Comparison of ENCODE assay signal across 8 cellular contexts in genomic region chr1:58782308-58783089, GRCh38. TPM values are rescaled to one million over a fixed set of nuclear protein-coding genes. Genes with fewer than 3 reads are reported as not detected.
DNase-seq lines count a peak whose midpoint lies in the region; ATAC-seq, FAIRE-seq and TF ChIP-seq lines count a peak whose summit lies in the region.

No MANE protein-coding gene starts in this region.

- H3K9ac ChIP-seq in NT2/D1 (ENCODE audit: insufficient read length, low read depth) (peak overlapping the region; percentile 98), fibroblast of lung (ENCODE audit: insufficient read depth, low read length) (peak overlapping the region; percentile 96)

- peaks cover 34% of the 10 kb centered on the region for H3K4me1 Mint-ChIP-seq in activated T-helper 1 cell treated with anti-CD3 and anti-CD28 coated beads, Interleukin-12 subunit alpha, Interleukin-12 subunit beta, Interleukin-2, Interleukin-4 antibody, amounts not matched to agents 30 ng/mL and 10 ng/mL and 1 ng/mL, durations not matched to agents 14 hours and 24 hours and 36 hours (ENCODE audit: low read depth)
- peaks cover 54 to 55% of the 10 kb centered on the region in 2 donors for H3K4me1 Mint-ChIP-seq in natural killer cell

- peak overlapping the region; percentile 90 for H3K27ac ChIP-seq in fibroblast of lung (ENCODE audit: insufficient read depth, low read length)

- H3K4me1 ChIP-seq in NT2/D1 (ENCODE audit: insufficient read depth, insufficient read length) (peaks cover 12% of the 10 kb centered on the region), fibroblast of lung (ENCODE audit: control insufficient read depth, extremely low read depth, insufficient read depth, low read length) (peaks cover 11% of the 10 kb centered on the region)

- TF ChIP-seq CTCF in fibroblast of lung (conservative IDR thresholded peaks at IDR 0.05 in 1 of 2, IDR thresholded peaks at IDR 0.05 in 1 of 2; ENCODE audit: low read depth in 1 of 2, low read length in 2 of 2) (no peak), natural killer cell (IDR thresholded peaks at IDR 0.05) (peak; percentile 1)

- peaks cover 34% of the 10 kb centered on the region for H3K79me2 ChIP-seq in fibroblast of lung (ENCODE audit: control insufficient read depth, insufficient read depth, low read length)

- ATAC-seq in natural killer cell = no peak
- peak; percentile 7 for ATAC-seq in stimulated activated naive CD8-positive, alpha-beta T cell treated with anti-CD3 and anti-CD28 coated beads, Interleukin-15, Interleukin-2, amounts not matched to agents 100 U/mL and 50 U/mL, for 24 hours

- no peaks in the 10 kb centered on the region for H4K20me1 ChIP-seq in fibroblast of lung (ENCODE audit: control insufficient read depth, extremely low read depth, insufficient read depth, low read length)

- H3K27me3 ChIP-seq in NT2/D1 (ENCODE audit: insufficient read depth, insufficient read length) (peaks cover 2% of the 10 kb centered on the region), fibroblast of lung (ENCODE audit: control insufficient read depth, insufficient read depth, low read length) (no peaks in the 10 kb centered on the region)

- no peaks in the 10 kb centered on the region for H3K9me3 Mint-ChIP-seq in activated T-helper 1 cell treated with anti-CD3 and anti-CD28 coated beads, Interleukin-12 subunit alpha, Interleukin-12 subunit beta, Interleukin-2, Interleukin-4 antibody, amounts not matched to agents 30 ng/mL and 10 ng/mL and 1 ng/mL, durations not matched to agents 14 hours and 24 hours and 36 hours
- peaks cover 0 to 3% of the 10 kb centered on the region in 2 donors for H3K9me3 Mint-ChIP-seq in natural killer cell

- H3K4me2 ChIP-seq in fibroblast of lung (ENCODE audit: extremely low read depth, insufficient read depth, low read length) = peak overlapping the region; percentile 75

- TF ChIP-seq POLR2A in H54 (IDR thresholded peaks at IDR 0.05; ENCODE audit: low read depth, low read length) = 0 out of 2 replicates have a peak, but pooled peaks have one; percentile 3

- peak overlapping the region; percentile 94 for H3K4me3 ChIP-seq in NT2/D1 (ENCODE audit: insufficient read length, low read depth)
- peak overlapping the region; percentile 82 to 96 (median 94) for H3K4me3 ChIP-seq in fibroblast of lung (replicated peaks in 1 of 4; ENCODE audit: control extremely low read depth in 1 of 4, insufficient read depth in 1 of 4, low read depth in 3 of 4, low read length in 4 of 4)

- FAIRE-seq in H54 (lab: Jason Lieb, UNC) = no peak

- intact Hi-C loops in activated T-helper 1 cell treated with anti-CD3 and anti-CD28 coated beads, Interleukin-12 subunit alpha, Interleukin-12 subunit beta, Interleukin-2, Interleukin-4 antibody, amounts not matched to agents 30 ng/mL and 10 ng/mL and 1 ng/mL, durations not matched to agents 14 hours and 24 hours and 36 hours (cut with micrococcal nuclease) = loop anchor here (1.0 to 5.0 kb wide), 2 partner anchors 105 to 186 kb away; no protein-coding TSS in a partner anchor
- intact Hi-C loops in natural killer cell (cut with micrococcal nuclease) = loop anchor here (10.0 kb wide), 2 partner anchors 102 to 262 kb away; no protein-coding TSS in a partner anchor

- peaks cover 24% of the 10 kb centered on the region for H3K36me3 ChIP-seq in NT2/D1 (ENCODE audit: insufficient read depth, insufficient read length, low read length)
- H3K36me3 ChIP-seq in fibroblast of lung (ENCODE audit: control insufficient read depth, insufficient read depth, low read length) = peaks cover 10% of the 10 kb centered on the region

- H3K27me3 Mint-ChIP-seq in activated T-helper 1 cell treated with anti-CD3 and anti-CD28 coated beads, Interleukin-12 subunit alpha, Interleukin-12 subunit beta, Interleukin-2, Interleukin-4 antibody, amounts not matched to agents 30 ng/mL and 10 ng/mL and 1 ng/mL, durations not matched to agents 14 hours and 24 hours and 36 hours (ENCODE audit: insufficient read depth) = peaks cover 4% of the 10 kb centered on the region
- peaks cover 0 to 12% of the 10 kb centered on the region in 2 donors for H3K27me3 Mint-ChIP-seq in natural killer cell (ENCODE audit: low read depth in 2 of 2)

- no peak overlapping the region for H2AFZ ChIP-seq in fibroblast of lung (ENCODE audit: low read length)

- peaks cover 12% of the 10 kb centered on the region; the same call in 1 of the 2 replicates for H3K9me3 ChIP-seq in NT2/D1 (ENCODE audit: insufficient read depth, low read length)
- no peaks in the 10 kb centered on the region for H3K9me3 ChIP-seq in fibroblast of lung (ENCODE audit: control insufficient read depth, insufficient read depth, low read depth, low read length)

- H3K4me3 Mint-ChIP-seq in activated T-helper 1 cell treated with anti-CD3 and anti-CD28 coated beads, Interleukin-12 subunit alpha, Interleukin-12 subunit beta, Interleukin-2, Interleukin-4 antibody, amounts not matched to agents 30 ng/mL and 10 ng/mL and 1 ng/mL, durations not matched to agents 14 hours and 24 hours and 36 hours = peak overlapping the region; percentile 96
- H3K4me3 Mint-ChIP-seq in natural killer cell = peak overlapping the region; percentile 92

- peaks cover 41% of the 10 kb centered on the region for H3K36me3 Mint-ChIP-seq in activated T-helper 1 cell treated with anti-CD3 and anti-CD28 coated beads, Interleukin-12 subunit alpha, Interleukin-12 subunit beta, Interleukin-2, Interleukin-4 antibody, amounts not matched to agents 30 ng/mL and 10 ng/mL and 1 ng/mL, durations not matched to agents 14 hours and 24 hours and 36 hours (ENCODE audit: low read depth)
- no peaks in the 10 kb centered on the region for H3K36me3 Mint-ChIP-seq in natural killer cell

- peak; percentile 42 for DNase-seq in CMK (ENCODE audit: low read depth)
- DNase-seq in H54 (ENCODE audit: insufficient read length, low spot score) = no peak
- DNase-seq in NT2/D1 (ENCODE audit: low read depth, low spot score) = no peak
- peak; percentile 51 for DNase-seq in activated T-helper 1 cell treated with anti-CD3 and anti-CD28 coated beads, Interleukin-12 subunit alpha, Interleukin-12 subunit beta, Interleukin-2, Interleukin-4 antibody, amounts not matched to agents 30 ng/mL and 10 ng/mL and 1 ng/mL, durations not matched to agents 14 hours and 24 hours and 36 hours (ENCODE audit: low spot score)
- DNase-seq in fibroblast of lung (ENCODE audit: low read depth in 2 of 2) = peak; percentile 36 to 42
- DNase-seq in natural killer cell = peak; percentile 60
- DNase-seq in stimulated activated naive CD8-positive, alpha-beta T cell treated with anti-CD3 and anti-CD28 coated beads, Interleukin-15, Interleukin-2, amounts not matched to agents 100 U/mL and 50 U/mL, for 24 hours = peak; percentile 72
- no peak for DNase-seq in GM19240 (ENCODE audit: insufficient read length, low spot score)

- peak overlapping the region; percentile 96 for H3K27ac Mint-ChIP-seq in activated T-helper 1 cell treated with anti-CD3 and anti-CD28 coated beads, Interleukin-12 subunit alpha, Interleukin-12 subunit beta, Interleukin-2, Interleukin-4 antibody, amounts not matched to agents 30 ng/mL and 10 ng/mL and 1 ng/mL, durations not matched to agents 14 hours and 24 hours and 36 hours
- peak overlapping the region; percentile 96 to 99 for H3K27ac Mint-ChIP-seq in natural killer cell

RNA-seq across cellular contexts. Expression of gene JUN, which starts 1.3 kb away (rescaled TPM):
- 68.5 and 71.6 TPM in 2 replicates for total RNA-seq in activated T-helper 1 cell treated with anti-CD3 and anti-CD28 coated beads, Interleukin-12 subunit alpha, Interleukin-12 subunit beta, Interleukin-2, Interleukin-4 antibody, amounts not matched to agents 30 ng/mL and 10 ng/mL and 1 ng/mL, durations not matched to agents 14 hours and 24 hours and 36 hours
- 112 and 145 TPM in 2 replicates for total RNA-seq in fibroblast of lung
- polyA plus RNA-seq in fibroblast of lung = 22.6 and 73.7 TPM in 2 replicates
- polyA plus RNA-seq in fibroblast of lung (2012) = 39.2 and 112 TPM in 2 replicates
- polyA minus RNA-seq in fibroblast of lung (ENCODE audit: low replicate concordance) = 34.1 and 57.9 TPM in 2 replicates
- total RNA-seq in natural killer cell = 1,000 to 10,000 TPM; 1,209 to 1,942 (median 1,808) TPM

Comparison
In these comparisons a context has a peak if more than half of its experiments do, and no peak if none do; other contexts are left out.
1. DNase-seq: peak in CMK (single experiment), activated T-helper 1 cell treated with anti-CD3 and anti-CD28 coated beads, Interleukin-12 subunit alpha, Interleukin-12 subunit beta, Interleukin-2, Interleukin-4 antibody, amounts not matched to agents 30 ng/mL and 10 ng/mL and 1 ng/mL, durations not matched to agents 14 hours and 24 hours and 36 hours (single experiment), fibroblast of lung (2 of 2), natural killer cell (single experiment) and stimulated activated naive CD8-positive, alpha-beta T cell treated with anti-CD3 and anti-CD28 coated beads, Interleukin-15, Interleukin-2, amounts not matched to agents 100 U/mL and 50 U/mL, for 24 hours (single experiment); none in H54 (single experiment), NT2/D1 (single experiment) and GM19240 (single experiment).